7 cellular contexts compared by ENCODE assay signal in the genomic region with DNA sequence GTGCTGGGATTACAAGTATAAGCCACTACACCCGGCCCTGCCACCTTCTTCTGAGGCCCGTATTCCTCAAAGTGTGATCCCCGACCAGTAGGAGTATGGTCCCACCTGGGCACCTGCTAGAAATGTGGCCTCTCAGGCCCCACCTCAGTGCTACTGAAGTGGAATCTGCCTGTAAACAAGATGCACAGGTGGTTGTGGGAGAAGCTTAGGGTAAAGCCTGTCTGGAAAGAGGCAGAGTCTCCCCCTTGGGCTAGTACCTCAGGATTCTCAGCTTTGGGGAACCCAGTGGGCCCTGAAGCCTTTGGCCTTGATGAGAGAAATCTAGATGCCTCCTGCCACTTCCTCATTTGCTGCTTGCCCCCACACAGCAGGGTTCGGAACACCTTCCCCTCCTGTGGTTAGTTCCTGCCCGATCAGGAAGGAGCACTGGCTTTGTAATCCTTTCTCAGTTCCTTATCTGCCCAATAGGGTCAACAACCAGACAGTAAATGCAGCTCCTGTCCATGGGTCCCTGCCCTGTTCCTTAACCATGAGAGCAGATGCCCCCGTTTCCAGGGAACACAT.
DNase-seq lines count a peak whose midpoint lies in the region; ATAC-seq, FAIRE-seq and TF ChIP-seq lines count a peak whose summit lies in the region.

No MANE protein-coding gene starts in this region.

- no peak for TF ChIP-seq POLR2A in erythroblast (IDR thresholded peaks at IDR 0.05; ENCODE audit: low read length)
- TF ChIP-seq POLR2A in H54 (IDR thresholded peaks at IDR 0.05; ENCODE audit: low read depth, low read length) = no peak

- peaks cover 46 to 84% (median 54%) of the 10 kb centered on the region in 3 donors for H3K36me3 ChIP-seq in tibial artery

- ATAC-seq in GM18861 (IDR thresholded peaks at IDR 0.05; ENCODE audit: unreplicated experiment) (peak; percentile 60), HG02642 (IDR thresholded peaks at IDR 0.05; ENCODE audit: poor library complexity, unreplicated experiment) (peak; percentile 56)

- TF ChIP-seq CTCF in tibial artery (IDR thresholded peaks at IDR 0.05) = no peak

- no peak overlapping the region for H3K4me3 ChIP-seq in tibial artery

- intact Hi-C loops in tibial artery (cut with DNase I; ENCODE audit: low total_unique reads) = no loop called here

- H3K4me1 ChIP-seq in tibial artery = peaks cover 0 to 33% (median 17%) of the 10 kb centered on the region in 4 donors

- H3K27ac ChIP-seq in tibial artery = peak overlapping the region; percentile 11 to 12

- DNase-seq in NOMO-1 (lab: John Stamatoyannopoulos, UW; ENCODE audit: unreplicated experiment in 2 of 2) (peak; percentile 98 to 99), erythroblast (lab: John Stamatoyannopoulos, UW) (peak; percentile 15 to 34), tibial artery (no peak), NCI-H524 (lab: John Stamatoyannopoulos, UW) (no peak), H54 (ENCODE audit: insufficient read length, low spot score) (no peak)

- no peak for FAIRE-seq in H54 (lab: Jason Lieb, UNC)

- H3K9me3 ChIP-seq in tibial artery = no peaks in the 10 kb centered on the region

- H3K27me3 ChIP-seq in tibial artery = no peaks in the 10 kb centered on the region

Comparison
In these comparisons a context has a peak if more than half of its experiments do, and no peak if none do; other contexts are left out.
1. DNase-seq: peak in NOMO-1 (2 of 2) and erythroblast (2 of 2); none in tibial artery (0 of 2), NCI-H524 (0 of 2) and H54 (single experiment).